In genomic region chr2:97589598-97590510, GRCh38 we compare ENCODE assay signal across 8 cellular contexts. TPM values are rescaled to one million over a fixed set of nuclear protein-coding genes. Genes with fewer than 3 reads are reported as not detected.
DNase-seq lines count a peak whose midpoint lies in the region; ATAC-seq lines count a peak whose summit lies in the region.
"Not testable (repeated sequence)": the region's sequence is repeated elsewhere in the genome, so short reads cannot be mapped to it uniquely, and the experiment has no call there.

TSS of gene ANKRD36B (minus strand) at chr2:97589877. CDS start at chr2:97589685, 192 bp downstream.

- not testable (repeated sequence) for H3K36me3 ChIP-seq in BLaER1

- peak within 1 kb of the TSS; percentile 91 for H3K27ac ChIP-seq in BLaER1

- not testable (repeated sequence) for H3K9me3 Mint-ChIP-seq in T-cell; activated naive CD8-positive, alpha-beta T cell treated with anti-CD3 and anti-CD28 coated beads, Interleukin-2, amount 10 ng/mL, durations not matched to agents 7 days and 5 days; naive B cell

- DNase-seq in T-cell (peak; percentile 7 to 76 (median 57)), foreskin melanocyte (peak; percentile 12), naive B cell (peak; percentile 72)
- DNase-seq in activated naive CD8-positive, alpha-beta T cell treated with anti-CD3 and anti-CD28 coated beads, Interleukin-2, amount 10 ng/mL, durations not matched to agents 7 days and 5 days, result peak; percentile 77
- peak; percentile 46 for DNase-seq in stimulated activated CD8-positive, alpha-beta memory T cell treated with anti-CD3 and anti-CD28 coated beads, Interleukin-15, amount 100 ng/mL, for 24 hours (ENCODE audit: low read depth)

- H3K27ac Mint-ChIP-seq in T-cell (peak within 1 kb of the TSS; percentile 99), naive B cell (peak within 1 kb of the TSS; percentile 90 to 98 (median 98))
- H3K27ac Mint-ChIP-seq in activated naive CD8-positive, alpha-beta T cell treated with anti-CD3 and anti-CD28 coated beads, Interleukin-2, amount 10 ng/mL, durations not matched to agents 7 days and 5 days, result peak within 1 kb of the TSS; percentile 100

- CTCF ChIA-PET in T-cell (lab: Charles Lee), result interaction anchor here (1.0 to 3.1 kb wide), 10 partner anchors 56 to 128 kb away, joined by 3 to 52 read pairs (median 5); partner anchors contain the start of genes ACTR1B (in 1 of the 2) and COX5B (in 1 of the 2)

- H3K4me3 Mint-ChIP-seq in T-cell (peak within 1 kb of the TSS; percentile 95 to 100 (median 98)), naive B cell (peak within 1 kb of the TSS; percentile 91 to 99 (median 98))
- peak within 1 kb of the TSS; percentile 100 for H3K4me3 Mint-ChIP-seq in activated naive CD8-positive, alpha-beta T cell treated with anti-CD3 and anti-CD28 coated beads, Interleukin-2, amount 10 ng/mL, durations not matched to agents 7 days and 5 days

- H3K4me2 ChIP-seq in BLaER1, result peak within 1 kb of the TSS; percentile 94

- H3K4me1 Mint-ChIP-seq in T-cell; activated naive CD8-positive, alpha-beta T cell treated with anti-CD3 and anti-CD28 coated beads, Interleukin-2, amount 10 ng/mL, durations not matched to agents 7 days and 5 days; naive B cell: not testable (repeated sequence)

- H3K36me3 Mint-ChIP-seq in T-cell; activated naive CD8-positive, alpha-beta T cell treated with anti-CD3 and anti-CD28 coated beads, Interleukin-2, amount 10 ng/mL, durations not matched to agents 7 days and 5 days; naive B cell: not testable (repeated sequence)

- H3K4me1 ChIP-seq in BLaER1, result not testable (repeated sequence)

- not testable (repeated sequence) for H3K9me3 ChIP-seq in BLaER1

- H3K9ac ChIP-seq in BLaER1, result peak within 1 kb of the TSS; percentile 85

- ATAC-seq in GM19452 (IDR thresholded peaks at IDR 0.05; ENCODE audit: unreplicated experiment), result peak; percentile 76
- ATAC-seq in HG03354 (IDR thresholded peaks at IDR 0.05; ENCODE audit: poor library complexity, severe bottlenecking, unreplicated experiment), result peak; percentile 79
- peak; percentile 78 to 83 (median 81) for ATAC-seq in T-cell (replicated peaks in 1 of 4)
- ATAC-seq in activated naive CD8-positive, alpha-beta T cell treated with anti-CD3 and anti-CD28 coated beads, Interleukin-2, amount 10 ng/mL, durations not matched to agents 7 days and 5 days (ENCODE audit: low read depth), result peak; percentile 84
- peak; percentile 67 to 69 for ATAC-seq in naive B cell (ENCODE audit: low read depth in 2 of 2)

- H3K4me3 ChIP-seq in BLaER1, result peak within 1 kb of the TSS; percentile 73

- not testable (repeated sequence) for H4K20me1 ChIP-seq in BLaER1

- POLR2A ChIA-PET in T-cell (lab: Charles Lee), result interaction anchor here in 1 of 2 donors (0.6 kb wide), 1 partner anchor 106 kb away, joined by 3 read pairs; no protein-coding TSS in a partner anchor
- POLR2A ChIA-PET in activated naive CD8-positive, alpha-beta T cell treated with anti-CD3 and anti-CD28 coated beads, Interleukin-2, amount 10 ng/mL, durations not matched to agents 7 days and 5 days (lab: Charles Lee), result interaction anchor here (0.8 to 2.3 kb wide), 7 partner anchors 56 to 151 kb away, joined by 3 to 13 read pairs (median 8); partner anchors contain the start of genes ACTR1B, COX5B and ZAP70

- H3K27me3 ChIP-seq in BLaER1, result not testable (repeated sequence)

- not testable (repeated sequence) for H3K27me3 Mint-ChIP-seq in T-cell; activated naive CD8-positive, alpha-beta T cell treated with anti-CD3 and anti-CD28 coated beads, Interleukin-2, amount 10 ng/mL, durations not matched to agents 7 days and 5 days
- H3K27me3 Mint-ChIP-seq in naive B cell, result peaks cover 0 to 12% (median 7%) of the 10 kb centered on the region in 3 donors

RNA-seq across cellular contexts. Expression of gene ANKRD36B, which starts in this region (rescaled TPM):
- 10 to 100 TPM; 52.0 to 88.2 (median 64.4) TPM for total RNA-seq in T-cell
- 10 to 100 TPM; 58.3 to 59.5 TPM for total RNA-seq in activated naive CD8-positive, alpha-beta T cell treated with anti-CD3 and anti-CD28 coated beads, Interleukin-2, amount 10 ng/mL, durations not matched to agents 7 days and 5 days
- polyA plus RNA-seq in naive B cell (ENCODE audit: low read depth in 6 of 6), result 10 to 100 TPM in 4 of 6 donors, 1 to 10 TPM in 2; 4.2 to 28.7 (median 10.5) TPM

Comparison
In these comparisons a context has a peak if more than half of its experiments do, and no peak if none do; other contexts are left out.
1. Peak in every context shown above with its lines: DNase-seq, ATAC-seq, H3K4me3 ChIP-seq and H3K27ac ChIP-seq.
2. DNase-seq: peak in every context shown above with its lines; median percentile 77 in activated naive CD8-positive, alpha-beta T cell treated with anti-CD3 and anti-CD28 coated beads, Interleukin-2, amount 10 ng/mL, durations not matched to agents 7 days and 5 days; 72 in naive B cell; 57 in T-cell; 46 in stimulated activated CD8-positive, alpha-beta memory T cell treated with anti-CD3 and anti-CD28 coated beads, Interleukin-15, amount 100 ng/mL, for 24 hours; 12 in foreskin melanocyte.